ENCODE assay signal across 9 cellular contexts in the genomic region with DNA sequence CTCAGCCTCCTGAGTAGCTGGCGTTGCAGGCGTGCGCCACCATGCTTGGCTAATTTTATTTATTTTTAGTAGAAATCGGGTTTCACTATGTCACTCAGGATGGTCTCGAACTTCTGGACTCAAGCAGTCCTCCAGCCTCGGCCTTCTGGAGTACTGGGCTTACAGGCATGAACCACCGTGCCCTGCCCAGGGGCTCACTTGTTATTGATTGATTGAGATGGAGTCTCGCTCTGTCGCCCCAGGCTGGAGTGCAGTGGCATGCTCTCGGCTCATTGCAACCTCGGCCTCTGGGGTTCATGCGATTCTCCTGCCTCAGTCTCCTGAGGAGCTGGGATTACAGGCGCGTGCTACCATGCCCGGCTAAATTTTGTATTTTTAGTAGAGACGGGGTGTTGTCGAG. TPM values are rescaled to one million over a fixed set of nuclear protein-coding genes. Genes with fewer than 3 reads are reported as not detected.
DNase-seq lines count a peak whose midpoint lies in the region; ATAC-seq and TF ChIP-seq lines count a peak whose summit lies in the region.
"Had no signal": no experiment of that assay in that cellular context is flagged by ENCODE, and none has a peak within 500 bp of the region (broad histone marks: within the 10 kb centered on the region; RNA-seq: fewer than 3 reads in every experiment).

No MANE protein-coding gene starts in this region.

- peaks cover 55% of the 10 kb centered on the region for H3K4me1 Mint-ChIP-seq in activated naive CD4-positive, alpha-beta T cell treated with anti-CD3 and anti-CD28 coated beads for 36 hours (ENCODE audit: low read depth)
- H3K4me1 Mint-ChIP-seq in activated naive CD8-positive, alpha-beta T cell treated with anti-CD3 and anti-CD28 coated beads, Interleukin-2, amount 10 ng/mL, durations not matched to agents 7 days and 5 days = peaks cover 44% of the 10 kb centered on the region
- H3K4me1 Mint-ChIP-seq in type B pancreatic cell (ENCODE audit: unreplicated experiment) = peaks cover 36% of the 10 kb centered on the region

- POLR2A ChIA-PET in activated naive CD8-positive, alpha-beta T cell treated with anti-CD3 and anti-CD28 coated beads, Interleukin-2, amount 10 ng/mL, durations not matched to agents 7 days and 5 days (lab: Charles Lee) = interaction anchor here (0.7 kb wide), 1 partner anchor 218 kb away, joined by 3 read pairs; no protein-coding TSS in a partner anchor

- intact Hi-C loops in activated naive CD4-positive, alpha-beta T cell treated with anti-CD3 and anti-CD28 coated beads for 36 hours (cut with micrococcal nuclease) = loop anchor here (5.0 to 10.0 kb wide), 2 partner anchors 316 to 619 kb away; a partner anchor contains a TSS

- CTCF ChIA-PET in activated naive CD4-positive, alpha-beta T cell treated with anti-CD3 and anti-CD28 coated beads for 36 hours (lab: Charles Lee) = no interaction called here

- no peak for DNase-seq in activated naive CD4-positive, alpha-beta T cell treated with anti-CD3 and anti-CD28 coated beads for 36 hours
- no peak for DNase-seq in activated naive CD4-positive, alpha-beta T cell treated with Interleukin-2 at 50 U/mL for 16 hours
- no peak for DNase-seq in activated naive CD8-positive, alpha-beta T cell treated with anti-CD3 and anti-CD28 coated beads, Interleukin-2, amount 10 ng/mL, durations not matched to agents 7 days and 5 days
- DNase-seq in kidney epithelial cell (ENCODE audit: low read depth) (no peak), type B pancreatic cell (ENCODE audit: extremely low spot score, unreplicated experiment) (no peak), MV-4-11 (lab: John Stamatoyannopoulos, UW) (no peak), NCI-H2107 treated with DMSO at 0.1 percent for 48 hours (lab: John Stamatoyannopoulos, UW; ENCODE audit: unreplicated experiment) (no peak), RPMI8226 (no peak)
- DNase-seq: NCI-H526 treated with DMSO at 0.1 percent for 48 hours had no signal

- H3K9me3 Mint-ChIP-seq in activated naive CD4-positive, alpha-beta T cell treated with anti-CD3 and anti-CD28 coated beads for 36 hours = no peaks in the 10 kb centered on the region
- H3K9me3 Mint-ChIP-seq in activated naive CD8-positive, alpha-beta T cell treated with anti-CD3 and anti-CD28 coated beads, Interleukin-2, amount 10 ng/mL, durations not matched to agents 7 days and 5 days = no peaks in the 10 kb centered on the region
- H3K9me3 Mint-ChIP-seq in type B pancreatic cell = no peaks in the 10 kb centered on the region

- no peaks in the 10 kb centered on the region for H3K27me3 Mint-ChIP-seq in activated naive CD4-positive, alpha-beta T cell treated with anti-CD3 and anti-CD28 coated beads for 36 hours (ENCODE audit: low read depth)
- no peaks in the 10 kb centered on the region for H3K27me3 Mint-ChIP-seq in activated naive CD8-positive, alpha-beta T cell treated with anti-CD3 and anti-CD28 coated beads, Interleukin-2, amount 10 ng/mL, durations not matched to agents 7 days and 5 days
- H3K27me3 Mint-ChIP-seq in type B pancreatic cell = no peaks in the 10 kb centered on the region

- H3K4me3 Mint-ChIP-seq in activated naive CD4-positive, alpha-beta T cell treated with anti-CD3 and anti-CD28 coated beads for 36 hours = peak overlapping the region; percentile 98
- peak overlapping the region; percentile 98 for H3K4me3 Mint-ChIP-seq in activated naive CD8-positive, alpha-beta T cell treated with anti-CD3 and anti-CD28 coated beads, Interleukin-2, amount 10 ng/mL, durations not matched to agents 7 days and 5 days
- H3K4me3 Mint-ChIP-seq in type B pancreatic cell = peak overlapping the region; percentile 91

- no peaks in the 10 kb centered on the region for H3K27me3 ChIP-seq in kidney epithelial cell (ENCODE audit: control insufficient read depth, insufficient read depth, low read length)

- H3K36me3 ChIP-seq in kidney epithelial cell (ENCODE audit: control insufficient read depth, insufficient read depth, low read length) = no peaks in the 10 kb centered on the region

- no peak for ATAC-seq in activated naive CD8-positive, alpha-beta T cell treated with anti-CD3 and anti-CD28 coated beads, Interleukin-2, amount 10 ng/mL, durations not matched to agents 7 days and 5 days (ENCODE audit: low read depth)

- peaks cover 24% of the 10 kb centered on the region for H3K36me3 Mint-ChIP-seq in activated naive CD4-positive, alpha-beta T cell treated with anti-CD3 and anti-CD28 coated beads for 36 hours (ENCODE audit: low read depth)
- H3K36me3 Mint-ChIP-seq in activated naive CD8-positive, alpha-beta T cell treated with anti-CD3 and anti-CD28 coated beads, Interleukin-2, amount 10 ng/mL, durations not matched to agents 7 days and 5 days = peaks cover 12% of the 10 kb centered on the region
- H3K36me3 Mint-ChIP-seq in type B pancreatic cell = peaks cover 11% of the 10 kb centered on the region

- H3K4me3 ChIP-seq in kidney epithelial cell (ENCODE audit: low read depth, low read length) = peak overlapping the region; percentile 98

- no peak overlapping the region for H3K27ac Mint-ChIP-seq in activated naive CD4-positive, alpha-beta T cell treated with anti-CD3 and anti-CD28 coated beads for 36 hours
- H3K27ac Mint-ChIP-seq in activated naive CD8-positive, alpha-beta T cell treated with anti-CD3 and anti-CD28 coated beads, Interleukin-2, amount 10 ng/mL, durations not matched to agents 7 days and 5 days = no peak overlapping the region
- H3K27ac Mint-ChIP-seq in type B pancreatic cell = peak overlapping the region; percentile 99

- TF ChIP-seq CTCF in kidney epithelial cell (IDR thresholded peaks at IDR 0.05; ENCODE audit: insufficient read depth, low read length, poor library complexity, severe bottlenecking) (no peak), type B pancreatic cell (conservative IDR thresholded peaks at IDR 0.05) (no peak)

RNA-seq across cellular contexts. Expression of a gene that starts 1.6 kb away (rescaled TPM):
- 100 to 1,000 TPM; 180 to 190 TPM for total RNA-seq in activated naive CD4-positive, alpha-beta T cell treated with anti-CD3 and anti-CD28 coated beads for 36 hours
- 10 to 100 TPM; 78.9 to 83.2 TPM for total RNA-seq in activated naive CD8-positive, alpha-beta T cell treated with anti-CD3 and anti-CD28 coated beads, Interleukin-2, amount 10 ng/mL, durations not matched to agents 7 days and 5 days
- total RNA-seq in kidney epithelial cell (79.6 and 95.9 TPM in 2 replicates), type B pancreatic cell (ENCODE audit: low replicate concordance) (134 and 140 TPM in 2 replicates)

RNA-seq across cellular contexts. Expression of a gene that starts 27.1 kb away (rescaled TPM):
- 10 to 100 TPM; 23.5 to 27.0 TPM for total RNA-seq in activated naive CD4-positive, alpha-beta T cell treated with anti-CD3 and anti-CD28 coated beads for 36 hours
- total RNA-seq in activated naive CD8-positive, alpha-beta T cell treated with anti-CD3 and anti-CD28 coated beads, Interleukin-2, amount 10 ng/mL, durations not matched to agents 7 days and 5 days = 10 to 100 TPM; 22.8 to 24.5 TPM
- total RNA-seq in kidney epithelial cell (10.2 and 19.8 TPM in 2 replicates), type B pancreatic cell (ENCODE audit: low replicate concordance) (22.1 and 23.1 TPM in 2 replicates)
